Comparison of ENCODE assay signal across 10 cellular contexts in the genomic region with DNA sequence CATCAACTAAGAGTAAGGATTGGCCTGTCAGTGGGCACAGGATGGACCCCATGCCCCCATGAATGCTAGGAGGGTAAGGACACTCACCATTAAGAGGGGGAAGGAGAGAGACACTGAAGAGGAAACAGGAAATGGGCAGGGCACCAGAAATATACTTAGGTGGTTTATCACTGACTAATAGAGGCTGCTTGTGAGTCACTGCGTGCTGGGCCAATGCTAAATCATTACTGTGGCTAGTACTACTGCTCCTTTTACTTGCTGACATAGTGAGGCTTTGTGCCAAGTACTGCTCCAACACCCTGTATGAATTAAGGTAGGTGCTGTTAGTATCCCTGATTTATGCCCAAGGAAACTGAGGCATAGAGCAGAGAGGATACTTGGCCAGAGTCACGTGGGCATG.
DNase-seq lines count a peak whose midpoint lies in the region; ATAC-seq and TF ChIP-seq lines count a peak whose summit lies in the region.
"Had no signal": no experiment of that assay in that cellular context is flagged by ENCODE, and none has a peak within 500 bp of the region (broad histone marks: within the 10 kb centered on the region; RNA-seq: fewer than 3 reads in every experiment).

No MANE protein-coding gene starts in this region.

- H3K27ac Mint-ChIP-seq in natural killer cell = no peak overlapping the region

- H3K27me3 ChIP-seq in HCT116 (ENCODE audit: insufficient read depth, low read length) (no peaks in the 10 kb centered on the region), esophagus muscularis mucosa (no peaks in the 10 kb centered on the region)
- H3K27me3 ChIP-seq: colonic mucosa had no signal

- H3K9me2 ChIP-seq in HCT116 (ENCODE audit: insufficient read depth) = no peaks in the 10 kb centered on the region

- H4K20me1 ChIP-seq in HCT116 (ENCODE audit: insufficient read depth) = no peaks in the 10 kb centered on the region

- no peak overlapping the region for H3K4me3 ChIP-seq in HCT116 (replicated peaks in 1 of 2; ENCODE audit: low read depth in 1 of 2, low read length in 2 of 2)
- H3K4me3 ChIP-seq in esophagus muscularis mucosa = no peak overlapping the region
- H3K4me3 ChIP-seq: colonic mucosa had no signal

- BruUV-seq in HCT116 (replicated peaks; lab: Mats Ljungman, UMichigan) = no TSS peak

- no peaks in the 10 kb centered on the region; a peak in 1 of 4 replicates for H3K4me1 ChIP-seq in HCT116 (ENCODE audit: control insufficient read depth in 1 of 2, insufficient read depth in 2 of 2, low read length in 2 of 2)
- no peaks in the 10 kb centered on the region for H3K4me1 ChIP-seq in esophagus muscularis mucosa
- H3K4me1 ChIP-seq: colonic mucosa had no signal

- intact Hi-C loops in HCT116 (cut with micrococcal nuclease) = no loop called here
- intact Hi-C loops in esophagus muscularis mucosa (cut with DNase I) = no loop called here
- intact Hi-C loops in natural killer cell (cut with micrococcal nuclease) = no loop called here

- no peaks in the 10 kb centered on the region for H3K79me2 ChIP-seq in HCT116 (ENCODE audit: insufficient read depth, low read length)

- H3K9me3 Mint-ChIP-seq in natural killer cell = no peaks in the 10 kb centered on the region

- TF ChIP-seq CTCF in HCT116 (IDR thresholded peaks at IDR 0.05 in 2 of 3, conservative IDR thresholded peaks at IDR 0.05 in 1 of 3; ENCODE audit: borderline replicate concordance in 1 of 3, insufficient read depth in 1 of 3, low read depth in 2 of 3, low read length in 2 of 3) (no peak), esophagus muscularis mucosa (IDR thresholded peaks at IDR 0.05) (no peak), natural killer cell (IDR thresholded peaks at IDR 0.05) (no peak)

- DNase-seq in EL (peak; percentile 83), HCT116 (ENCODE audit: low read depth, low spot score) (peak; percentile 4), T1000 (lab: John Stamatoyannopoulos, UW) (peak; percentile 8), kidney glomerular epithelial cell (lab: John Stamatoyannopoulos, UW) (peak; percentile 52), esophagus muscularis mucosa (ENCODE audit: extremely low spot score) (no peak), natural killer cell (no peak)
- DNase-seq: activated CD8-positive, alpha-beta memory T cell treated with anti-CD3 and anti-CD28 coated beads, Interleukin-2, amount 50 U/mL, for 4 hours; colonic mucosa had no signal

- WGBS in esophagus muscularis mucosa = 50% methylated on average over 1 of the region's 2 CpGs

- H2AFZ ChIP-seq in HCT116 (ENCODE audit: low read depth, low read length, poor library complexity, severe bottlenecking) = no peak overlapping the region

- H3K4me3 Mint-ChIP-seq in natural killer cell = no peak overlapping the region

- no peak for TF ChIP-seq POLR2A in HCT116 (IDR thresholded peaks at IDR 0.05; ENCODE audit: borderline replicate concordance, extremely low read depth, insufficient read depth, insufficient read length)
- no peak for TF ChIP-seq POLR2A in esophagus muscularis mucosa (IDR thresholded peaks at IDR 0.05; ENCODE audit: low read depth)

- no peaks in the 10 kb centered on the region for H3K36me3 ChIP-seq in HCT116 (ENCODE audit: control insufficient read depth in 1 of 2, insufficient read depth in 2 of 2, low read length in 2 of 2)
- no peaks in the 10 kb centered on the region for H3K36me3 ChIP-seq in esophagus muscularis mucosa
- H3K36me3 ChIP-seq: colonic mucosa had no signal

- CTCF ChIA-PET in HCT116 (lab: Charles Lee) = no interaction called here

- no peak overlapping the region for H3K27ac ChIP-seq in HCT116 (ENCODE audit: low read depth, low read length)
- H3K27ac ChIP-seq in esophagus muscularis mucosa (replicated peaks in 1 of 4) = no peak overlapping the region
- H3K27ac ChIP-seq: colonic mucosa had no signal

- no peaks in the 10 kb centered on the region for H3K9me3 ChIP-seq in HCT116 (ENCODE audit: control insufficient read depth in 1 of 2, insufficient read depth in 1 of 2, low read depth in 1 of 2, low read length in 2 of 2)
- H3K9me3 ChIP-seq in esophagus muscularis mucosa = no peaks in the 10 kb centered on the region
- H3K9me3 ChIP-seq: colonic mucosa had no signal

- no peaks in the 10 kb centered on the region for H3K36me3 Mint-ChIP-seq in natural killer cell

- no peak for TF ChIP-seq RAD21 in HCT116 (IDR thresholded peaks at IDR 0.05; ENCODE audit: low read depth)

- H3K27me3 Mint-ChIP-seq in natural killer cell (ENCODE audit: low read depth in 2 of 2) = no peaks in the 10 kb centered on the region

- no peak for TF ChIP-seq EP300 in esophagus muscularis mucosa (IDR thresholded peaks at IDR 0.05)

- H3K9ac ChIP-seq in HCT116 (ENCODE audit: low read length) = no peak overlapping the region

- no peak overlapping the region for H3K4me2 ChIP-seq in HCT116 (ENCODE audit: low read length)

- RAD21 ChIA-PET in HCT116 (lab: Charles Lee; ENCODE audit: low non-redundant PET in 1 of 2, low total read pairs in 2 of 2, uncharacterized antibody in 2 of 2, unreplicated experiment in 2 of 2) = no interaction called here

- POLR2A ChIA-PET in HCT116 (lab: Charles Lee) = no interaction called here

- peaks cover 0 to 5% of the 10 kb centered on the region in 2 donors for H3K4me1 Mint-ChIP-seq in natural killer cell

- no peak for ATAC-seq in HCT116
- ATAC-seq in GM21390 (IDR thresholded peaks at IDR 0.05; ENCODE audit: unreplicated experiment) = no peak
- ATAC-seq in natural killer cell = no peak
- ATAC-seq in GM19324 (IDR thresholded peaks at IDR 0.05; ENCODE audit: low FRiP score, unreplicated experiment) = no peak

TF ChIP-seq in HCT116, 20 proteins besides CTCF, POLR2A, EP300 and RAD21:
- no peak for TF ChIP-seq EZH2phosphoT487 (IDR thresholded peaks at IDR 0.05; ENCODE audit: borderline replicate concordance)
- no peak for TF ChIP-seq EZH2 (IDR thresholded peaks at IDR 0.05)
- no peak for TF ChIP-seq ZFX (IDR thresholded peaks at IDR 0.05)
- no peak for TF ChIP-seq SIN3A (IDR thresholded peaks at IDR 0.05; ENCODE audit: low read depth)
- TF ChIP-seq TCF7L2 (IDR thresholded peaks at IDR 0.05; ENCODE audit: borderline replicate concordance, extremely low read depth, insufficient read depth, insufficient read length) = no peak
- TF ChIP-seq ELF1 (IDR thresholded peaks at IDR 0.05; ENCODE audit: borderline replicate concordance, low read depth) = no peak
- TF ChIP-seq, protein P1, sequence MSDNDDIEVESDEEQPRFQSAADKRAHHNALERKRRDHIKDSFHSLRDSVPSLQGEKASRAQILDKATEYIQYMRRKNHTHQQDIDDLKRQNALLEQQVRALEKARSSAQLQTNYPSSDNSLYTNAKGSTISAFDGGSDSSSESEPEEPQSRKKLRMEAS (IDR thresholded peaks at IDR 0.05) = no peak
- TF ChIP-seq JUND (IDR thresholded peaks at IDR 0.05) = no peak
- no peak for TF ChIP-seq POLR2AphosphoS5 (IDR thresholded peaks at IDR 0.05; ENCODE audit: low read depth, low read length)
TF ChIP-seq in HCT116: peak in this region for 0.

Comparison
In these comparisons a context has a peak if more than half of its experiments do, and no peak if none do; other contexts are left out.
1. DNase-seq: peak in EL (single experiment), HCT116 (single experiment), T1000 (single experiment) and kidney glomerular epithelial cell (single experiment); none in esophagus muscularis mucosa (single experiment) and natural killer cell (single experiment).